25 cellular contexts compared by ENCODE assay signal in genomic region chr1:150386546-150387080, GRCh38. TPM values are rescaled to one million over a fixed set of nuclear protein-coding genes. Genes with fewer than 3 reads are reported as not detected.
DNase-seq lines count a peak whose midpoint lies in the region; ATAC-seq and TF ChIP-seq lines count a peak whose summit lies in the region.
"Had no signal": no experiment of that assay in that cellular context is flagged by ENCODE, and none has a peak within 500 bp of the region (broad histone marks: within the 10 kb centered on the region; RNA-seq: fewer than 3 reads in every experiment).

No MANE protein-coding gene starts in this region.

- DNase-seq in NCI-H1105 treated with DMSO at 0.1 percent for 48 hours (lab: John Stamatoyannopoulos, UW): peak; percentile 13
- no peak for DNase-seq in NCI-H1105 (lab: John Stamatoyannopoulos, UW)
- DNase-seq in RPMI8226: peak; percentile 67
- DNase-seq in mucosa of descending colon: no peak
- DNase-seq: 8988T; activated CD8-positive, alpha-beta memory T cell treated with anti-CD3 and anti-CD28 coated beads, Interleukin-2, amount 10 ng/mL, durations not matched to agents 7 days and 5 days; activated effector memory CD4-positive, alpha-beta T cell treated with Interleukin-2 at 50 U/mL for 16 hours; Calu3; dorsolateral prefrontal cortex; foreskin keratinocyte; hypothalamus; islet precursor cell; mammary epithelial cell; naive thymus-derived CD8-positive, alpha-beta T cell; NCI-H2171; psoas muscle; stimulated activated CD4-positive, alpha-beta T cell treated with anti-CD3 and anti-CD28 coated beads, Interleukin-2, amount 100 ng/mL, for 48 hours; stimulated activated naive CD8-positive, alpha-beta T cell treated with anti-CD3 and anti-CD28 coated beads, Interleukin-15, amount 100 ng/mL, for 72 hours; T-helper 9 cell; transverse colon had no signal

- no peak overlapping the region for H3K4me3 ChIP-seq in HEK293 (ENCODE audit: low read depth, low read length)
- no peak overlapping the region for H3K4me3 ChIP-seq in mucosa of descending colon
- H3K4me3 ChIP-seq: dorsolateral prefrontal cortex, psoas muscle, skin epidermis, transverse colon had no signal

- TF ChIP-seq CTCF in HEK293 (tag by site-specific recombination; IDR thresholded peaks at IDR 0.05): no peak
- no peak for TF ChIP-seq CTCF in mucosa of descending colon (IDR thresholded peaks at IDR 0.05)

- H3K9me3 ChIP-seq in HEK293 (ENCODE audit: control insufficient read depth, insufficient read depth, low read depth, low read length) (no peaks in the 10 kb centered on the region), mucosa of descending colon (no peaks in the 10 kb centered on the region)
- H3K9me3 ChIP-seq: psoas muscle, transverse colon had no signal

- peak; percentile 31 for ATAC-seq in mucosa of descending colon
- no peak for ATAC-seq in HG02588 (IDR thresholded peaks at IDR 0.05; ENCODE audit: unreplicated experiment)
- ATAC-seq in HG02571 (IDR thresholded peaks at IDR 0.05; ENCODE audit: unreplicated experiment): no peak
- no peak for ATAC-seq in HG03108 (IDR thresholded peaks at IDR 0.05; ENCODE audit: unreplicated experiment)
- ATAC-seq: activated CD8-positive, alpha-beta memory T cell treated with anti-CD3 and anti-CD28 coated beads, Interleukin-2, amount 10 ng/mL, durations not matched to agents 7 days and 5 days; foreskin keratinocyte; naive thymus-derived CD8-positive, alpha-beta T cell had no signal

- POLR2A ChIA-PET in HEK293 (lab: Yijun Ruan, JAX): no interaction called here

- intact Hi-C loops in mucosa of descending colon (cut with DNase I, micrococcal nuclease): no loop called here

- no peak overlapping the region for H3K27ac ChIP-seq in HEK293 (ENCODE audit: extremely low read depth, low read depth, low read length)
- H3K27ac ChIP-seq: dorsolateral prefrontal cortex, foreskin keratinocyte, psoas muscle, skin epidermis had no signal

- CTCF ChIA-PET in HEK293 (lab: Yijun Ruan, JAX): no interaction called here

- H3K4me1 ChIP-seq in HEK293 (ENCODE audit: control insufficient read depth, insufficient read depth, low read length): peaks cover 10% of the 10 kb centered on the region; the same call in 1 of the 2 replicates
- H3K4me1 ChIP-seq in mucosa of descending colon (ENCODE audit: low read depth): peaks cover 22% of the 10 kb centered on the region

- H3K36me3 ChIP-seq in HEK293 (ENCODE audit: control insufficient read depth in 2 of 2, insufficient read depth in 1 of 2, low read length in 2 of 2) (no peaks in the 10 kb centered on the region; a peak in 1 of 3 replicates), mucosa of descending colon (ENCODE audit: low read depth) (no peaks in the 10 kb centered on the region)
- H3K36me3 ChIP-seq: transverse colon had no signal

TF ChIP-seq in HEK293, 187 proteins besides CTCF, POLR2A, EP300 and RAD21:
- TF ChIP-seq, protein P1, sequence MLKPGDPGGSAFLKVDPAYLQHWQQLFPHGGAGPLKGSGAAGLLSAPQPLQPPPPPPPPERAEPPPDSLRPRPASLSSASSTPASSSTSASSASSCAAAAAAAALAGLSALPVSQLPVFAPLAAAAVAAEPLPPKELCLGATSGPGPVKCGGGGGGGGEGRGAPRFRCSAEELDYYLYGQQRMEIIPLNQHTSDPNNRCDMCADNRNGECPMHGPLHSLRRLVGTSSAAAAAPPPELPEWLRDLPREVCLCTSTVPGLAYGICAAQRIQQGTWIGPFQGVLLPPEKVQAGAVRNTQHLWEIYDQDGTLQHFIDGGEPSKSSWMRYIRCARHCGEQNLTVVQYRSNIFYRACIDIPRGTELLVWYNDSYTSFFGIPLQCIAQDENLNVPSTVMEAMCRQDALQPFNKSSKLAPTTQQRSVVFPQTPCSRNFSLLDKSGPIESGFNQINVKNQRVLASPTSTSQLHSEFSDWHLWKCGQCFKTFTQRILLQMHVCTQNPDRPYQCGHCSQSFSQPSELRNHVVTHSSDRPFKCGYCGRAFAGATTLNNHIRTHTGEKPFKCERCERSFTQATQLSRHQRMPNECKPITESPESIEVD (tag by site-specific recombination; IDR thresholded peaks at IDR 0.05): peak; percentile 86
- TF ChIP-seq ZNF830 (tag by site-specific recombination; IDR thresholded peaks at IDR 0.05; ENCODE audit: low read depth) (no peak), SCRT2 (tag by site-specific recombination; IDR thresholded peaks at IDR 0.05) (peak; percentile 36; the same call in 1 of the 2 replicates), OSR2 (tag by site-specific recombination; IDR thresholded peaks at IDR 0.05) (peak; percentile 46; the same call in 1 of the 2 replicates), ZBTB20 (tag by site-specific recombination; IDR thresholded peaks at IDR 0.05) (no peak)

RNA-seq across cellular contexts. Expression of gene RPRD2, which starts 22.7 kb away (rescaled TPM):
- 10 to 100 TPM; 28.3 to 43.1 (median 32.4) TPM for total RNA-seq in mucosa of descending colon

Comparison
In these comparisons a context has a peak if more than half of its experiments do, and no peak if none do; other contexts are left out.
1. DNase-seq: peak in NCI-H1105 treated with DMSO at 0.1 percent for 48 hours (single experiment) and RPMI8226 (single experiment); none in NCI-H1105 (single experiment) and mucosa of descending colon (0 of 3).